ENCODE assay signal across 13 cellular contexts in the genomic region with DNA sequence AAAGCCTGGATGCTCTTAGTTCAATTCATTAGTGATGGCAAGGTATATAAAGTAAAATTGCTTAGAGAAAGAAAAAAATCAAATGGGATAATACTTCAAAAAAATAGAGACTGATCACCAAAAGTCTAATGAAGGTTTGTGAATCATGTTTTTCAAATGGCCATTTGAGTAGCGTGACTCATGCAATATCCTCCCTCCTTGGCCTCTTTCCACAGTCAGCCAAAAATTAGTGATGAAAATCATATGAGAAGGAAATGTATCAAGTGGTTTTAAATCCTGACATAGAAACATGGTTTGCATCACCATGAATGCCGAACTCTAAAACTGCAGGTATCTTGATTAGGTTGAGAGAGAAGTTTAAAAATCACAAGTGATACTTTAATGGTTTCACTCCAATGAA. TPM values are rescaled to one million over a fixed set of nuclear protein-coding genes. Genes with fewer than 3 reads are reported as not detected.
DNase-seq lines count a peak whose midpoint lies in the region; ATAC-seq and TF ChIP-seq lines count a peak whose summit lies in the region.
"Had no signal": no experiment of that assay in that cellular context is flagged by ENCODE, and none has a peak within 500 bp of the region (broad histone marks: within the 10 kb centered on the region; RNA-seq: fewer than 3 reads in every experiment).

No MANE protein-coding gene starts in this region.

- ATAC-seq in HG02678 (IDR thresholded peaks at IDR 0.05; ENCODE audit: unreplicated experiment), result no peak

- TF ChIP-seq CTCF in BJ (IDR thresholded peaks at IDR 0.05; ENCODE audit: insufficient read depth, low read depth, low read length) (no peak), cardiac fibroblast (IDR thresholded peaks at IDR 0.05; ENCODE audit: low read depth, low read length) (no peak)

- CTCF ChIA-PET in BJ (lab: Yijun Ruan, JAX), result no interaction called here

- H3K36me3 ChIP-seq in BJ (ENCODE audit: control insufficient read depth, insufficient read depth, low read length), result no peaks in the 10 kb centered on the region
- H3K36me3 ChIP-seq: neural progenitor cell, uterus had no signal

- H3K4me3 ChIP-seq in BJ (ENCODE audit: low read depth, low read length) (no peak overlapping the region), cardiac fibroblast (replicated peaks in 1 of 2; ENCODE audit: low read depth in 2 of 2, low read length in 2 of 2) (no peak overlapping the region)
- H3K4me3 ChIP-seq: neural progenitor cell, PC-9, uterus had no signal

- POLR2A ChIA-PET in BJ (lab: Charles Lee), result no interaction called here

- DNase-seq in BJ (ENCODE audit: low read depth), result peak; percentile 19
- DNase-seq in HS-5 (ENCODE audit: low read depth), result peak; percentile 64
- peak; percentile 57 to 79 for DNase-seq in cardiac fibroblast (ENCODE audit: low read depth in 2 of 2)
- peak; percentile 61 for DNase-seq in myocyte (ENCODE audit: low read depth)
- DNase-seq in NCI-H1092 (lab: John Stamatoyannopoulos, UW), result no peak
- DNase-seq in SIG-M5 treated with dmso at 0.1 percent for 504 hours (lab: John Stamatoyannopoulos, UW; ENCODE audit: unreplicated experiment), result no peak
- no peak for DNase-seq in stimulated activated CD4-positive, alpha-beta T cell treated with anti-CD3 and anti-CD28 coated beads, Interleukin-1b, Interleukin-23, amount 100 ng/mL, for 48 hours
- DNase-seq: islet precursor cell; PC-9; stimulated activated CD4-positive, alpha-beta T cell treated with anti-CD3 and anti-CD28 coated beads, Interleukin-12 subunit alpha, Interleukin-12 subunit beta, amount 100 ng/mL, for 4 hours; uterus had no signal

- H3K27me3 ChIP-seq in BJ (ENCODE audit: control insufficient read depth, insufficient read depth, low read length), result peaks cover 11% of the 10 kb centered on the region
- H3K27me3 ChIP-seq: uterus had no signal

RNA-seq across cellular contexts. Expression of gene COL19A1, which starts 1.2 kb away (rescaled TPM):
- 0.11 TPM in 2 replicates for polyA plus RNA-seq in BJ (2011; rRNA removed)
- polyA minus RNA-seq in BJ (2011; rRNA and poly(A)+ RNA removed), result 0.05 TPM in 2 replicates
- 38.8 and 101 TPM in 2 replicates for total RNA-seq in myocyte
- 10.4 TPM for polyA plus RNA-seq in myocyte (2012)
- total RNA-seq: PC-9 had no signal

Comparison
In these comparisons a context has a peak if more than half of its experiments do, and no peak if none do; other contexts are left out.
1. DNase-seq: peak in BJ (single experiment), HS-5 (single experiment), cardiac fibroblast (2 of 2) and myocyte (single experiment); none in NCI-H1092 (single experiment), SIG-M5 treated with dmso at 0.1 percent for 504 hours (single experiment) and stimulated activated CD4-positive, alpha-beta T cell treated with anti-CD3 and anti-CD28 coated beads, Interleukin-1b, Interleukin-23, amount 100 ng/mL, for 48 hours (single experiment).